17 cellular contexts compared by ENCODE assay signal in the genomic region with DNA sequence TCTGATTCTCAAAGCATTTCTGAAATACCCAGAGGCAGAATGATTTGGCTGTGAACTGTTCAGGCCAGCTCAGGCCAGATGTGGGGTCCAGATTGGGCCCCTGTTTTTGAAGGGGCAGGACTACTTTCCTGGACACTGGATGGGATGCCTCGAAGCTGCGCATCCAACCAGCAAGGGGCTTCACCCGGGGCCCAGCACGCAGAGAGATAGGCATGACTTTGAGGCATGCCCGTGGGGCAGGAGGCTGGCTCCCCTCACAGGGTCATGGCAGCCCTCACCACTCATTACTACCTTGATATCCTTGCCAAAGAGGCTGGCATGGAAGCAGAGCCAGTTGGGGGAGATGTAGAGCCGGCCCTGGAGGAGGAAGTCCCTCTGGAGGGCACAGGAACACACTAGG. TPM values are rescaled to one million over a fixed set of nuclear protein-coding genes. Genes with fewer than 3 reads are reported as not detected.
DNase-seq lines count a peak whose midpoint lies in the region; ATAC-seq and TF ChIP-seq lines count a peak whose summit lies in the region.
"Had no signal": no experiment of that assay in that cellular context is flagged by ENCODE, and none has a peak within 500 bp of the region (broad histone marks: within the 10 kb centered on the region; RNA-seq: fewer than 3 reads in every experiment).

No MANE protein-coding gene starts in this region.

- H3K79me2 ChIP-seq in PC-9 (ENCODE audit: low read depth) (peaks cover 31% of the 10 kb centered on the region), trophoblast cell (ENCODE audit: control insufficient read depth, insufficient read depth, low read length, poor library complexity) (peaks cover 12% of the 10 kb centered on the region)

- no peak for TF ChIP-seq POLR2A in breast epithelium (IDR thresholded peaks at IDR 0.05)

- H3K4me3 ChIP-seq in PC-9 (peak overlapping the region; percentile 66; the same call in 1 of the 2 replicates), breast epithelium (peak overlapping the region in 1 of 3 donors; percentile 56), trophoblast cell (ENCODE audit: low read depth, low read length) (no peak overlapping the region)
- H3K4me3 ChIP-seq: BLaER1, GM23338 had no signal

- H2AFZ ChIP-seq in PC-9: no peak overlapping the region
- no peak overlapping the region for H2AFZ ChIP-seq in trophoblast cell (ENCODE audit: insufficient read depth, low read length, poor library complexity)
- H2AFZ ChIP-seq: GM23338 had no signal

- no peaks in the 10 kb centered on the region for H3K9me2 ChIP-seq in PC-9 (ENCODE audit: insufficient read depth)

- H3K4ac ChIP-seq in trophoblast cell (ENCODE audit: low read depth, low read length): peak overlapping the region; percentile 37

- no CpG with 5 or more reads among the region's 6 CpGs for WGBS in trophoblast cell (ENCODE audit: extremely low coverage, insufficient coverage, insufficient read length)

- peak overlapping the region; percentile 28 for H3K14ac ChIP-seq in trophoblast cell (ENCODE audit: low read length)

- ATAC-seq in GM21619 (IDR thresholded peaks at IDR 0.05; ENCODE audit: unreplicated experiment): no peak
- ATAC-seq: GM23338 had no signal

- POLR2A ChIA-PET in PC-9 (lab: Charles Lee; ENCODE audit: unreplicated experiment): no interaction called here

- H4K12ac ChIP-seq in trophoblast cell (ENCODE audit: low read depth, low read length): no peak overlapping the region

- H2BK120ac ChIP-seq in trophoblast cell (ENCODE audit: insufficient read depth, low read length, poor library complexity): peak overlapping the region; percentile 65

- DNase-seq in PC-9 (no peak), breast epithelium (ENCODE audit: low spot score in 2 of 2) (no peak), trophoblast cell (no peak), NCI-H774 (lab: John Stamatoyannopoulos, UW) (no peak), NCI-H128 (lab: John Stamatoyannopoulos, UW; ENCODE audit: unreplicated experiment) (no peak), OCI-M1 (lab: John Stamatoyannopoulos, UW) (no peak)
- DNase-seq: 8988T; AML-193; CD4-positive, CD25-positive, alpha-beta regulatory T cell; DMS79 treated with DMSO at 0.1 percent for 48 hours; EL; H7 had no signal

- BruUV-seq in PC-9 (replicated peaks; lab: Mats Ljungman, UMichigan): no TSS peak

- no peak overlapping the region for H3K9ac ChIP-seq in trophoblast cell (ENCODE audit: low read length)
- H3K9ac ChIP-seq: BLaER1 had no signal

- H3K4me2 ChIP-seq in PC-9 (peak overlapping the region; percentile 99), trophoblast cell (ENCODE audit: low read length) (no peak overlapping the region)
- H3K4me2 ChIP-seq: BLaER1, GM23338 had no signal

- CTCF ChIA-PET in PC-9 (lab: Charles Lee): no interaction called here

- H3F3A ChIP-seq in PC-9 (ENCODE audit: insufficient read depth, low read depth): peaks cover 41% of the 10 kb centered on the region

- H3K23ac ChIP-seq in trophoblast cell (ENCODE audit: low read length): no peak overlapping the region

- H3K27ac ChIP-seq in C4-2B (peak overlapping the region; percentile 50), PC-9 (peak overlapping the region; percentile 96), breast epithelium (peak overlapping the region; percentile 89 to 95), trophoblast cell (ENCODE audit: low read depth, low read length) (peak overlapping the region; percentile 99)
- H3K27ac ChIP-seq: BLaER1, HL-60 had no signal

- H3K18ac ChIP-seq in trophoblast cell (ENCODE audit: low read length): peak overlapping the region; percentile 27

- H4K20me1 ChIP-seq in PC-9 (ENCODE audit: insufficient read depth): no peaks in the 10 kb centered on the region
- H4K20me1 ChIP-seq: BLaER1 had no signal

- H3K27me3 ChIP-seq in PC-9 (ENCODE audit: insufficient read depth, low read depth) (no peaks in the 10 kb centered on the region), breast epithelium (no peaks in the 10 kb centered on the region), trophoblast cell (ENCODE audit: insufficient read depth, low read length) (no peaks in the 10 kb centered on the region)
- H3K27me3 ChIP-seq: BLaER1 had no signal

- H2BK5ac ChIP-seq in trophoblast cell (ENCODE audit: low read depth, low read length, poor library complexity): peak overlapping the region; percentile 73

- H4K91ac ChIP-seq in trophoblast cell (ENCODE audit: low read depth, low read length): peak overlapping the region; percentile 95

- H3K4me1 ChIP-seq in PC-9 (replicated peaks; ENCODE audit: insufficient read depth): peaks cover 51% of the 10 kb centered on the region
- peaks cover 4% of the 10 kb centered on the region in 2 donors for H3K4me1 ChIP-seq in breast epithelium
- peaks cover 41 to 49% of the 10 kb centered on the region in 2 experiments for H3K4me1 ChIP-seq in trophoblast cell (ENCODE audit: control insufficient read depth in 1 of 2, insufficient read depth in 2 of 2, low read length in 2 of 2)

- intact Hi-C loops in PC-9 (cut with micrococcal nuclease; ENCODE audit: unreplicated experiment) (no loop called here), breast epithelium (cut with DNase I; ENCODE audit: low total_unique reads) (no loop called here)

- H2AK5ac ChIP-seq in trophoblast cell (ENCODE audit: low read length): peak overlapping the region; percentile 26

- H3K36me3 ChIP-seq in PC-9 (ENCODE audit: low read depth) (peaks cover 22% of the 10 kb centered on the region), breast epithelium (no peaks in the 10 kb centered on the region), trophoblast cell (ENCODE audit: control insufficient read depth in 1 of 2, insufficient read depth in 2 of 2, low read length in 2 of 2) (peaks cover 5% of the 10 kb centered on the region in 2 experiments)
- H3K36me3 ChIP-seq: BLaER1 had no signal

- no peak for TF ChIP-seq CTCF in C4-2B (conservative IDR thresholded peaks at IDR 0.05)
- TF ChIP-seq CTCF in PC-9 (conservative IDR thresholded peaks at IDR 0.05): no peak
- TF ChIP-seq CTCF in breast epithelium (IDR thresholded peaks at IDR 0.05): no peak

- H3K79me1 ChIP-seq in trophoblast cell (ENCODE audit: low read length): peaks cover 36% of the 10 kb centered on the region

- H3K9me3 ChIP-seq in PC-9 (ENCODE audit: insufficient read depth, low read depth): no peaks in the 10 kb centered on the region
- no peaks in the 10 kb centered on the region for H3K9me3 ChIP-seq in breast epithelium
- H3K9me3 ChIP-seq in trophoblast cell (ENCODE audit: insufficient read depth, low read depth, low read length): no peaks in the 10 kb centered on the region
- H3K9me3 ChIP-seq: BLaER1 had no signal

- peak overlapping the region; percentile 77 for H2BK12ac ChIP-seq in trophoblast cell (ENCODE audit: low read length)

- peak overlapping the region; percentile 72 for H4K8ac ChIP-seq in trophoblast cell (ENCODE audit: low read depth, low read length)

RNA-seq across cellular contexts. Expression of a gene that starts 30.1 kb away (rescaled TPM):
- total RNA-seq in PC-9 (2021) (48.5 and 60.2 TPM in 2 replicates), breast epithelium (10 to 100 TPM in 2 of 3 donors, under 1 TPM in 1; 0.16 to 52.5 (median 18.7) TPM)
- 11.9 and 13.4 TPM in 2 replicates for polyA plus RNA-seq in trophoblast cell (2013)
- total RNA-seq: CD4-positive, CD25-positive, alpha-beta regulatory T cell had no signal
- polyA plus RNA-seq: CD4-positive, CD25-positive, alpha-beta regulatory T cell had no signal

RNA-seq across cellular contexts. Expression of a gene that starts 49.2 kb away (rescaled TPM):
- total RNA-seq in PC-9 (2021) (1.9 and 3.8 TPM in 2 replicates), breast epithelium (1 to 10 TPM; 1.6 to 4.4 (median 2.0) TPM)
- polyA plus RNA-seq in trophoblast cell (2013): 2.2 and 2.3 TPM in 2 replicates

RNA-seq across cellular contexts. Expression of a gene that starts 49.5 kb away (rescaled TPM):
- total RNA-seq in PC-9 (2021): 34.0 and 37.3 TPM in 2 replicates
- 100 to 1,000 TPM in 1 of 3 donors, 10 to 100 TPM in 2; 64.2 to 128 (median 86.5) TPM for total RNA-seq in breast epithelium
- 8.7 and 9.0 TPM in 2 replicates for polyA plus RNA-seq in trophoblast cell (2013)
